Comparison of ENCODE assay signal across 8 cellular contexts in genomic region chr11:6682936-6683861, GRCh38. TPM values are rescaled to one million over a fixed set of nuclear protein-coding genes. Genes with fewer than 3 reads are reported as not detected.
DNase-seq lines count a peak whose midpoint lies in the region; ATAC-seq and TF ChIP-seq lines count a peak whose summit lies in the region.

MRPL17 (minus strand) TSS chr11:6683340; CDS start chr11:6683296, 44 bp downstream.

- H3K4me1 ChIP-seq in colonic mucosa, result no peaks in the 10 kb centered on the region

- no peaks in the 10 kb centered on the region for H3K9me3 ChIP-seq in colonic mucosa

- peak; percentile 81 for TF ChIP-seq CTCF in colonic mucosa (IDR thresholded peaks at IDR 0.05)

- H3K36me3 ChIP-seq in colonic mucosa, result no peaks in the 10 kb centered on the region

- DNase-seq in C1 segment of cervical spinal cord (lab: John Stamatoyannopoulos, UW), result peak; percentile 94 to 99 (median 98)
- peak; percentile 99 to 100 for DNase-seq in NCI-H526 (lab: John Stamatoyannopoulos, UW)
- peak; percentile 99 for DNase-seq in activated CD4-positive, alpha-beta T cell treated with anti-CD3 and anti-CD28 coated beads for 48 hours
- DNase-seq in colonic mucosa, result peak; percentile 99
- peak; percentile 99 for DNase-seq in kidney tubule cell (ENCODE audit: low spot score)
- peak; percentile 93 to 98 (median 96) for DNase-seq in stimulated activated CD4-positive, alpha-beta T cell treated with anti-CD3 and anti-CD28 coated beads, Interleukin-1b, Interleukin-23, amount 100 ng/mL, for 24 hours (ENCODE audit: low read depth in 4 of 4, low spot score in 1 of 4)

- intact Hi-C loops in colonic mucosa (cut with DNase I), result loop anchor here (5.0 to 10.0 kb wide), 4 partner anchors 36 to 298 kb away; partner anchors contain the start of genes ILK and RRP8

- H3K9ac ChIP-seq in colonic mucosa (ENCODE audit: low read depth in 2 of 2, low read length in 2 of 2), result peak within 1 kb of the TSS; percentile 75 to 95

- no peaks in the 10 kb centered on the region for H3K27me3 ChIP-seq in colonic mucosa

- peak; percentile 97 for ATAC-seq in GM19324 (IDR thresholded peaks at IDR 0.05; ENCODE audit: low FRiP score, unreplicated experiment)
- ATAC-seq in HG03469 (IDR thresholded peaks at IDR 0.05; ENCODE audit: unreplicated experiment), result peak; percentile 86

- H3K4me3 ChIP-seq in colonic mucosa, result peak within 1 kb of the TSS; percentile 98

- H3K27ac ChIP-seq in colonic mucosa, result peak within 1 kb of the TSS; percentile 92

RNA-seq across cellular contexts. Expression of gene MRPL17, which starts in this region (rescaled TPM):
- total RNA-seq in colonic mucosa, result 10 to 100 TPM; 34.6 to 75.1 TPM

Comparison
In these comparisons a context has a peak if more than half of its experiments do, and no peak if none do; other contexts are left out.
1. Peak in every context shown above with its lines: DNase-seq, ATAC-seq, H3K4me3 ChIP-seq and H3K27ac ChIP-seq.